11 cellular contexts compared by ENCODE assay signal in the genomic region with DNA sequence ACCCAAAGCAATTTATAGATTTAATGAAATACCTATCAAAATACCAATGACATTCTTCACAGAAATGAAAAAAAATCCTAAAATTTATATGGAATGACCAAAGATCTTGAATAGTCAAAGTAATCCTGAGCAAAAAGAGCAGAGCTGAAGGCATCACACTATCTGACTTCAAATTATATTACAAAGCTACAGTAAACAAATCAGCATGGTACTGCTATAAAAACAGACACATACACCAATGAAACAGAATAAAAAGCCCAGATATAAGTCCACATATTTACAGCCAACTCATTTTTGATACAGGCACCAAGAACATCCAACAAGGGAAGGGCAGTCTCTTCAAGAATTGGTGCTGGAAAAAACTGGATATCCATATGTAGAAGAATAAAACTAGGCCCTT.
"Had no signal": no experiment of that assay in that cellular context is flagged by ENCODE, and none has a peak within 500 bp of the region (broad histone marks: within the 10 kb centered on the region; RNA-seq: fewer than 3 reads in every experiment).

No MANE protein-coding gene starts in this region.

- ATAC-seq: GM23338, HCT116 had no signal

- H3K4me1 ChIP-seq: HAP-1 had no signal

- H3K27ac ChIP-seq: GM23248 had no signal

- H3K4me3 ChIP-seq: GM23248, GM23338, HAP-1 had no signal

- H3K9ac ChIP-seq: GM23248 had no signal

- DNase-seq: GOT3, H7, H9, HCEC 1CT, HFFc6 had no signal

- H3K36me3 ChIP-seq: HAP-1 had no signal

- H3K4me2 ChIP-seq: GM23338 had no signal

- H2AFZ ChIP-seq: GM23248, GM23338 had no signal

- FAIRE-seq: H1, H54 had no signal
